In the genomic region with DNA sequence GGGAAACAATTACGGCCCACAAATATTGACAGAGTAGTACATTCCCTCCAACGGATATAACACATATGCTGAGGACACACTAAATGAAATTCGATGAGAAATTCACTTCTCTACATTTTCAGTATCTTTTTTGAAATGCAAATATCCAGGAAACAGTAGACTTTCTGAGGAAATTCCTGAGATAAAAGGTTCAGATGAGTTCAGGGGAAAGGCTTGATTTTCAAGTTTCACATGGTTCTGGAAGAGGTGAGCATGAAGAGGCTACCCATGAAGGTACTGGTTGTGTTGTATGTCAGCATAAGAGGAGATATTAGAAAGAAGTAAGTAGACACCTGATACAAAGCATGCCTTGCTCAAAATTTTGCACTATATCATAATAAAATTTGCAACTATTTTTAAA, we compare ENCODE assay signal across 1 cellular context.
TF ChIP-seq lines count a peak whose summit lies in the region.

No MANE protein-coding gene starts in this region.

TF ChIP-seq in GM23338, 12 proteins besides CTCF, POLR2A, EP300 and RAD21 (continued from another document):
- TF ChIP-seq ZNF462 (CRISPR knock-in tag; IDR thresholded peaks at IDR 0.05) (no peak), CREB1 (CRISPR knock-in tag; IDR thresholded peaks at IDR 0.05; ENCODE audit: low read depth) (no peak), POLR2AphosphoS5 (IDR thresholded peaks at IDR 0.05; ENCODE audit: low read depth) (no peak), ZNF114 (CRISPR knock-in tag; IDR thresholded peaks at IDR 0.05) (no peak)
TF ChIP-seq in GM23338: peak in this region for 0.
